In genomic region chr17:1029912-1030656, GRCh38 we compare ENCODE assay signal across 18 cellular contexts. TPM values are rescaled to one million over a fixed set of nuclear protein-coding genes. Genes with fewer than 3 reads are reported as not detected.
DNase-seq lines count a peak whose midpoint lies in the region; ATAC-seq and TF ChIP-seq lines count a peak whose summit lies in the region.
"Had no signal": no experiment of that assay in that cellular context is flagged by ENCODE, and none has a peak within 500 bp of the region (broad histone marks: within the 10 kb centered on the region; RNA-seq: fewer than 3 reads in every experiment).

No MANE protein-coding gene starts in this region.

- H3K4me3 Mint-ChIP-seq in WTC11 (peak overlapping the region; percentile 58; the same call in 1 of the 2 replicates), glutamatergic neuron (ENCODE audit: unreplicated experiment) (peak overlapping the region; percentile 80)
- H3K4me3 Mint-ChIP-seq: neural crest cell had no signal

- 67 to 82% methylated on average over 11 to 22 of the region's 22 CpGs for WGBS in upper lobe of left lung, 2 donors

- no peak for TF ChIP-seq CTCF in WTC11 (IDR thresholded peaks at IDR 0.05)
- no peak for TF ChIP-seq CTCF in glutamatergic neuron (IDR thresholded peaks at IDR 0.05; ENCODE audit: partially characterized antibody, unreplicated experiment)
- TF ChIP-seq CTCF in upper lobe of left lung (IDR thresholded peaks at IDR 0.05) = no peak

- POLR2A ChIA-PET in WTC11 (lab: Charles Lee) = no interaction called here

- TF ChIP-seq EP300 in upper lobe of left lung (IDR thresholded peaks at IDR 0.05) = no peak

- H3K27ac ChIP-seq in upper lobe of left lung = peak overlapping the region; percentile 35 to 78 (median 66)
- H3K27ac ChIP-seq: BLaER1, HL-60 had no signal

- CTCF ChIA-PET in WTC11 (lab: Charles Lee) = interaction anchor here (1.0 to 5.7 kb wide), 3 partner anchors 26 to 33 kb away, joined by 3 to 35 read pairs (median 8); partner anchors contain the start of gene TIMM22

- ATAC-seq in WTC11 (no peak), upper lobe of left lung (ENCODE audit: low FRiP score in 2 of 2) (peak; percentile 2 to 15)

- H3K27me3 ChIP-seq in upper lobe of left lung = no peaks in the 10 kb centered on the region
- H3K27me3 ChIP-seq: BLaER1, thyroid gland had no signal

- peaks cover 0 to 44% (median 24%) of the 10 kb centered on the region in 4 donors for H3K36me3 ChIP-seq in upper lobe of left lung
- H3K36me3 ChIP-seq: HAP-1, thyroid gland had no signal

- H3K9me3 Mint-ChIP-seq in WTC11 (no peaks in the 10 kb centered on the region), glutamatergic neuron (ENCODE audit: unreplicated experiment) (peaks cover 11% of the 10 kb centered on the region)
- H3K9me3 Mint-ChIP-seq: neural crest cell had no signal

- DNase-seq in WTC11 (ENCODE audit: low spot score) (no peak), glutamatergic neuron (peak; percentile 74), myocyte (ENCODE audit: low read depth) (peak; percentile 89), upper lobe of left lung (no peak), AML-193 (lab: John Stamatoyannopoulos, UW) (no peak), cerebellum (ENCODE audit: low spot score) (no peak), NCI-H1694 treated with DMSO at 0.1 percent for 48 hours (lab: John Stamatoyannopoulos, UW) (no peak)
- DNase-seq: activated CD4-positive, alpha-beta T cell treated with anti-CD3 and anti-CD28 coated beads, Interleukin-2, amount 50 U/mL, for 48 hours; effector CD8-positive, alpha-beta T cell; Karpas-422; NCI-H2029; NCI-H69 had no signal

- H3K36me3 Mint-ChIP-seq in WTC11 (no peaks in the 10 kb centered on the region), glutamatergic neuron (ENCODE audit: unreplicated experiment) (no peaks in the 10 kb centered on the region)

- no peaks in the 10 kb centered on the region for H3K9me3 ChIP-seq in upper lobe of left lung
- H3K9me3 ChIP-seq: BLaER1, HAP-1, thyroid gland had no signal

- H3K4me1 ChIP-seq in upper lobe of left lung = peaks cover 11 to 30% (median 13%) of the 10 kb centered on the region in 4 donors
- H3K4me1 ChIP-seq: HAP-1 had no signal

- H3K27me3 Mint-ChIP-seq in WTC11 (ENCODE audit: low read depth) = peaks cover 18% of the 10 kb centered on the region
- peaks cover 26% of the 10 kb centered on the region for H3K27me3 Mint-ChIP-seq in glutamatergic neuron (ENCODE audit: unreplicated experiment)

- TF ChIP-seq POLR2A in upper lobe of left lung (IDR thresholded peaks at IDR 0.05) = no peak

- peak overlapping the region in 3 of 4 donors; percentile 32 to 48 (median 40) for H3K4me3 ChIP-seq in upper lobe of left lung
- H3K4me3 ChIP-seq: BLaER1, HAP-1, smooth muscle cell, thyroid gland had no signal

- H3K27ac Mint-ChIP-seq in WTC11 (no peak overlapping the region), glutamatergic neuron (ENCODE audit: unreplicated experiment) (no peak overlapping the region)

- H3K4me1 Mint-ChIP-seq in WTC11 (peaks cover 5% of the 10 kb centered on the region; the same call in 1 of the 2 replicates), glutamatergic neuron (ENCODE audit: low read depth, unreplicated experiment) (peaks cover 33% of the 10 kb centered on the region)

TF ChIP-seq in WTC11, 78 proteins besides CTCF, POLR2A, EP300 and RAD21:
- TF ChIP-seq ZNF121 (CRISPR knock-in tag; IDR thresholded peaks at IDR 0.05) (no peak), GABPB1 (CRISPR knock-in tag; IDR thresholded peaks at IDR 0.05) (no peak), MYBL2 (CRISPR knock-in tag; IDR thresholded peaks at IDR 0.05) (no peak), AR (CRISPR knock-in tag; IDR thresholded peaks at IDR 0.05) (no peak), NFE2L1 (CRISPR knock-in tag; IDR thresholded peaks at IDR 0.05) (no peak), MAX (CRISPR knock-in tag; IDR thresholded peaks at IDR 0.05) (no peak), USF2 (CRISPR knock-in tag; IDR thresholded peaks at IDR 0.05) (no peak), FOXK1 (CRISPR knock-in tag; IDR thresholded peaks at IDR 0.05) (no peak), ATF3 (CRISPR knock-in tag; conservative IDR thresholded peaks at IDR 0.05) (no peak), E2F4 (CRISPR knock-in tag; IDR thresholded peaks at IDR 0.05; ENCODE audit: borderline replicate concordance, low read depth) (no peak), ATF6 (CRISPR knock-in tag; IDR thresholded peaks at IDR 0.05) (no peak), USF1 (CRISPR knock-in tag; IDR thresholded peaks at IDR 0.05) (no peak), SMAD4 (CRISPR knock-in tag; IDR thresholded peaks at IDR 0.05) (no peak), FOXJ3 (CRISPR knock-in tag; IDR thresholded peaks at IDR 0.05; ENCODE audit: borderline replicate concordance) (no peak), FOXP1 (CRISPR knock-in tag; IDR thresholded peaks at IDR 0.05; ENCODE audit: borderline replicate concordance) (no peak)

RNA-seq across cellular contexts. Expression of gene TIMM22, which starts 33.2 kb away (rescaled TPM):
- total RNA-seq in WTC11 (2021) (17.2 to 18.0 TPM (median 17.4 TPM) in 3 replicates), glutamatergic neuron (ENCODE audit: unreplicated experiment) (22.0 TPM), myocyte (35.8 and 36.7 TPM in 2 replicates), upper lobe of left lung (10 to 100 TPM in 2 of 6 donors, 1 to 10 TPM in 4; 6.3 to 13.5 (median 8.9) TPM), cerebellum (10.3 TPM)
- polyA plus RNA-seq in myocyte (2012) = 24.9 TPM

RNA-seq across cellular contexts. Expression of gene NXN, which starts 50.5 kb away (rescaled TPM):
- total RNA-seq in WTC11 (2021) = 96.8 to 100 TPM (median 98.7 TPM) in 3 replicates
- 177 TPM for total RNA-seq in glutamatergic neuron (ENCODE audit: unreplicated experiment)
- 9.6 and 17.2 TPM in 2 replicates for total RNA-seq in myocyte
- polyA plus RNA-seq in myocyte (2012) = 30.1 TPM
- total RNA-seq in upper lobe of left lung = 10 to 100 TPM; 32.4 to 63.1 (median 52.2) TPM
- total RNA-seq in cerebellum = 36.2 TPM

Comparison
In these comparisons a context has a peak if more than half of its experiments do, and no peak if none do; other contexts are left out.
1. DNase-seq: peak in glutamatergic neuron (single experiment) and myocyte (single experiment); none in WTC11 (single experiment), upper lobe of left lung (0 of 2), AML-193 (0 of 2), cerebellum (single experiment) and NCI-H1694 treated with DMSO at 0.1 percent for 48 hours (single experiment).